Comparison of ENCODE assay signal across 21 cellular contexts in the genomic region with DNA sequence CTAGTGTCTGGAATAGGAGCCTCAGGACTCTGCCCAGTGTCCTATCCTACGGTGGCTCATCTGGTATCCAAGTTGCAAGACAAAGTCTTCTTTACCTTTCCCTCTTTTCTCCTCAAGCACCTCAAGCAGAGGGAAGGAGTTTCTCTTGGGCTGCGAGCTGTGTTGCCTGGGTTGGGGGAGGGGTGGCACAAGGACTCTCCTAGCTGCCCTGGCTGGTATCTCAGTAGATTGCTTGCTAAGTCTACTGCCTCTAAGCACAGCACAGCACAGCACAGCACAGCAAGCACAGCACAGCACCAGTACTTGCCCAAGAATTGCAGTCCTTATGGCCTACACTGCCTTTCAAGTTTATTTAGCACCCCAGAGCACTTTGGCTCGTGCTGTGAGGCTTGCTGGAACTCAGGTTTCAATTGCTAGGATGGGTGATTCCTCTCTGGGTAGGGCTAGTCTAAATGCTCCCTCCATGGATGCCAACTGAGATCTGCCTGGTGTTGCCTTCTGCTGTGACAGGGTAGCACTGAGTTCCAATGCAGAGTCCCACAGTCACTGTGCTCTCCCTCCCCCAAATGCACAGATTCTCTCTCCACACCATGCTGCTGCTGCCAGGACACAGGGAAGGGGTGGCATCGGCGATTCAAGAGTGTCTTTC.
"Had no signal": no experiment of that assay in that cellular context is flagged by ENCODE, and none has a peak within 500 bp of the region (broad histone marks: within the 10 kb centered on the region; RNA-seq: fewer than 3 reads in every experiment).

No MANE protein-coding gene starts in this region.

- H3K9me3 ChIP-seq: ascending aorta had no signal

- H3K4me3 Mint-ChIP-seq: activated CD8-positive, alpha-beta T cell treated with anti-CD3 and anti-CD28 coated beads for 36 hours; activated naive CD4-positive, alpha-beta T cell treated with anti-CD3 and anti-CD28 coated beads, Interleukin-2, amount 50 U/mL, for 24 hours; brain; IgD-negative memory B cell; T-cell had no signal

- H3K4me1 Mint-ChIP-seq: activated naive CD4-positive, alpha-beta T cell treated with anti-CD3 and anti-CD28 coated beads, Interleukin-2, amount 50 U/mL, for 24 hours; brain; IgD-negative memory B cell; T-cell had no signal

- ATAC-seq: activated CD8-positive, alpha-beta T cell treated with anti-CD3 and anti-CD28 coated beads for 36 hours; Right ventricle myocardium inferior; T-cell had no signal

- H3K9me3 Mint-ChIP-seq: T-cell had no signal

- H3K4me3 ChIP-seq: ascending aorta, SK-N-MC had no signal

- H3K4me1 ChIP-seq: ascending aorta had no signal

- H3K27me3 ChIP-seq: ascending aorta had no signal

- H3K27me3 Mint-ChIP-seq: activated CD8-positive, alpha-beta T cell treated with anti-CD3 and anti-CD28 coated beads for 36 hours; activated naive CD4-positive, alpha-beta T cell treated with anti-CD3 and anti-CD28 coated beads, Interleukin-2, amount 50 U/mL, for 24 hours; brain; IgD-negative memory B cell; T-cell had no signal

- DNase-seq: activated CD4-positive, alpha-beta T cell treated with anti-CD3 and anti-CD28 coated beads for 4 hours; activated CD8-positive, alpha-beta memory T cell treated with anti-CD3 and anti-CD28 coated beads, Interleukin-2, amount 50 U/mL, for 4 hours; activated CD8-positive, alpha-beta T cell treated with anti-CD3 and anti-CD28 coated beads for 36 hours; amniotic stem cell; KG1; NCI-H1048; NCI-H146; NCI-H187 treated with DMSO at 0.1 percent for 48 hours; NCI-H345; NCI-H510A; NCI-H526 treated with DMSO at 0.1 percent for 48 hours; NCI-H82; T-cell; T-helper 2 cell had no signal

- H3K27ac Mint-ChIP-seq: activated CD8-positive, alpha-beta T cell treated with anti-CD3 and anti-CD28 coated beads for 36 hours; activated naive CD4-positive, alpha-beta T cell treated with anti-CD3 and anti-CD28 coated beads, Interleukin-2, amount 50 U/mL, for 24 hours; brain; IgD-negative memory B cell; T-cell had no signal

- H3K27ac ChIP-seq: ascending aorta, SK-N-MC, VCaP had no signal
